21 cellular contexts compared by ENCODE assay signal in genomic region chr2:64565358-64565757, GRCh38. TPM values are rescaled to one million over a fixed set of nuclear protein-coding genes. Genes with fewer than 3 reads are reported as not detected.
DNase-seq lines count a peak whose midpoint lies in the region; ATAC-seq and TF ChIP-seq lines count a peak whose summit lies in the region.
"Had no signal": no experiment of that assay in that cellular context is flagged by ENCODE, and none has a peak within 500 bp of the region (broad histone marks: within the 10 kb centered on the region; RNA-seq: fewer than 3 reads in every experiment).

No MANE protein-coding gene starts in this region.

- ATAC-seq in right lobe of liver, result peak; percentile 41 to 72 (median 56)

- no peaks in the 10 kb centered on the region for H3K36me3 ChIP-seq in right lobe of liver
- H3K36me3 ChIP-seq: BE2C, MG63 had no signal

- no peaks in the 10 kb centered on the region for H3K27me3 Mint-ChIP-seq in activated T-cell treated with anti-CD3 and anti-CD28 coated beads, Interleukin-2, amount 50 U/mL, for 24 hours

- no peak overlapping the region for H3K4me3 ChIP-seq in right lobe of liver
- H3K4me3 ChIP-seq: MG63, SJSA1 had no signal

- H3K27me3 ChIP-seq in right lobe of liver, result no peaks in the 10 kb centered on the region
- H3K27me3 ChIP-seq: BE2C, MG63, SJSA1 had no signal

- no peaks in the 10 kb centered on the region for H3K9me3 Mint-ChIP-seq in activated T-cell treated with anti-CD3 and anti-CD28 coated beads, Interleukin-2, amount 50 U/mL, for 24 hours
- H3K9me3 Mint-ChIP-seq: CD14-positive monocyte had no signal

- H3K4me1 Mint-ChIP-seq in activated T-cell treated with anti-CD3 and anti-CD28 coated beads, Interleukin-2, amount 50 U/mL, for 24 hours (ENCODE audit: low read depth), result peaks cover 40% of the 10 kb centered on the region

- intact Hi-C loops in right lobe of liver (cut with DNase I), result no loop called here

- 47% methylated on average over 2 of the region's 4 CpGs for WGBS in right lobe of liver (ENCODE audit: insufficient coverage, low coverage, low lambda C conversion rate, missing lambda C conversion rate)

- H3K4me3 Mint-ChIP-seq in activated T-cell treated with anti-CD3 and anti-CD28 coated beads, Interleukin-2, amount 50 U/mL, for 24 hours, result no peak overlapping the region
- H3K4me3 Mint-ChIP-seq: CD14-positive monocyte had no signal

- TF ChIP-seq POLR2A in right lobe of liver (IDR thresholded peaks at IDR 0.05), result no peak

- peaks cover 32% of the 10 kb centered on the region for H3K36me3 Mint-ChIP-seq in activated T-cell treated with anti-CD3 and anti-CD28 coated beads, Interleukin-2, amount 50 U/mL, for 24 hours (ENCODE audit: low read depth)

- no peak for DNase-seq in activated T-cell treated with anti-CD3 and anti-CD28 coated beads, Interleukin-2, amount 50 U/mL, for 24 hours
- DNase-seq in activated T-cell treated with anti-CD3 and anti-CD28 coated beads for 4 hours (no peak), epithelial cell of prostate (ENCODE audit: low read depth, low spot score) (no peak), right lobe of liver (no peak), renal cortical epithelial cell (ENCODE audit: low read depth) (peak; percentile 87), cerebellum (ENCODE audit: low spot score) (no peak), NCI-H2171 treated with DMSO at 0.1 percent for 48 hours (lab: John Stamatoyannopoulos, UW) (no peak)
- DNase-seq in activated CD4-positive, CD25-positive, alpha-beta regulatory T cell (lab: John Stamatoyannopoulos, UW), result no peak
- DNase-seq: BE2C; HCEC 1CT; IMR-90; KG1; MG63; NCI-H446 treated with DMSO at 0.1 percent for 48 hours; NCI-H526; NK-92 treated with Interleukin-12 subunit alpha and Interleukin-12 subunit beta, amount 100 ng/mL, for 24 hours; Right ventricle myocardium superior; RPMI8226 had no signal

- H3K27ac Mint-ChIP-seq in activated T-cell treated with anti-CD3 and anti-CD28 coated beads, Interleukin-2, amount 50 U/mL, for 24 hours, result peak overlapping the region; percentile 27

- H3K9me3 ChIP-seq in right lobe of liver, result no peaks in the 10 kb centered on the region
- H3K9me3 ChIP-seq: BE2C, MG63, SJSA1 had no signal

- no peak for TF ChIP-seq CTCF in right lobe of liver (IDR thresholded peaks at IDR 0.05)

- peaks cover 0 to 6% (median 2%) of the 10 kb centered on the region in 4 donors for H3K4me1 ChIP-seq in right lobe of liver
- H3K4me1 ChIP-seq: SJSA1 had no signal

- H3K27ac ChIP-seq in epithelial cell of prostate, result peak overlapping the region; percentile 26
- H3K27ac ChIP-seq in right lobe of liver, result no peak overlapping the region
- H3K27ac ChIP-seq: 22Rv1, SJSA1 had no signal

RNA-seq across cellular contexts. Expression of gene AFTPH, which starts 41.2 kb away (rescaled TPM):
- total RNA-seq in right lobe of liver, result 10 to 100 TPM; 14.9 to 24.4 (median 19.8) TPM
- 53.8 and 67.2 TPM in 2 replicates for total RNA-seq in renal cortical epithelial cell
- total RNA-seq in cerebellum, result 56.3 TPM
